ENCODE assay signal across 11 cellular contexts in the genomic region with DNA sequence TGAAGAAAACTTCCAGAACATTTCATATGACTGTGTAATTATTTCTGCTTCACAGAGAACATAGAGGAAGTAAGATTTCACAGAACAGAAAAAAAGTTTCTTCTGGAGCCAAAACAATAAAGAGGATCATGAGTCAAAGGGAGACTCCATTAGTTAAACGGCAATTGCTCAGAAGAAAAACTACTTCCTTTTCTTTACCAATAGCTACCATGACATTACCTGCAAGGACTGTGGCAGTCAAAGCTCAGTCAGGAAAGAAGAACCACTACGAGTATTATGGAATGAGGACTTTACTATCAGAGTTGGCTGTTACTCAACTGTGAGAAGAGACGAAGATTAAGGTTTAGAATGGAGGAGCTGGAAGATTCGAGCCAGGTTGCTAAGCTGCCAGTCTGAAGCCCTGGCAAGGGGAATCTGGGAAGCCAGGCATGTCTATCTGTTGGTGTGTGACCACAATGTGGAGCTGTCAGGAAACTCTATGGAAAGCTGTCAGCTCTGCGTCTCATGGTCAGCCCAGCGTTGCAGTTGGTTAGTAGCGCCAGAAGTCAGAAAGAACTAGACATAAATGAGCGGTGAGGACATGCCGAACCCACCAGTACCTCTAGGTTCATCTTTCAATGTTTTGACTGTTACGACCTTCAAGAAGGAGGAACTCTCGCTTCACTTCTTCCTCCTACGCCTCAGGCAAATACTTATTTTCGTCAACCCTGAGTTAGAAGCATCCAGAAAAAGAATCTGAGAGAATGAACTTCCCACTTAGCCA.
DNase-seq lines count a peak whose midpoint lies in the region; ATAC-seq and TF ChIP-seq lines count a peak whose summit lies in the region.
"Had no signal": no experiment of that assay in that cellular context is flagged by ENCODE, and none has a peak within 500 bp of the region (broad histone marks: within the 10 kb centered on the region; RNA-seq: fewer than 3 reads in every experiment).

No MANE protein-coding gene starts in this region.

- H3K4me3 ChIP-seq in ovary (no peak overlapping the region), vagina (no peak overlapping the region)
- H3K4me3 ChIP-seq: colonic mucosa had no signal

- intact Hi-C loops in ovary (cut with DNase I) = no loop called here
- intact Hi-C loops in vagina (cut with DNase I) = no loop called here

- DNase-seq in kidney tubule cell (ENCODE audit: low spot score) = peak; percentile 70
- no peak for DNase-seq in midbrain (lab: John Stamatoyannopoulos, UW)
- no peak for DNase-seq in ovary
- DNase-seq in DMS79 treated with DMSO at 0.1 percent for 48 hours (lab: John Stamatoyannopoulos, UW) = no peak
- no peak for DNase-seq in vagina (ENCODE audit: extremely low spot score in 2 of 2)
- DNase-seq: activated CD8-positive, alpha-beta memory T cell treated with anti-CD3 and anti-CD28 coated beads, Interleukin-2, amount 10 ng/mL, durations not matched to agents 7 days and 5 days; colonic mucosa had no signal

- TF ChIP-seq CTCF in ovary (IDR thresholded peaks at IDR 0.05) (no peak), vagina (IDR thresholded peaks at IDR 0.05) (no peak)

- H3K9me3 ChIP-seq in ovary = no peaks in the 10 kb centered on the region
- H3K9me3 ChIP-seq in vagina = no peaks in the 10 kb centered on the region
- H3K9me3 ChIP-seq: colonic mucosa had no signal

- H3K27ac ChIP-seq in ovary (no peak overlapping the region), vagina (no peak overlapping the region)
- H3K27ac ChIP-seq: colonic mucosa, parathyroid adenoma had no signal

- H3K4me1 ChIP-seq in ovary (ENCODE audit: insufficient read depth) (no peaks in the 10 kb centered on the region), vagina (no peaks in the 10 kb centered on the region)
- H3K4me1 ChIP-seq: colonic mucosa, parathyroid adenoma had no signal

- H3K27me3 ChIP-seq in ovary (no peaks in the 10 kb centered on the region), vagina (no peaks in the 10 kb centered on the region)
- H3K27me3 ChIP-seq: colonic mucosa had no signal

- TF ChIP-seq POLR2A in ovary (IDR thresholded peaks at IDR 0.05) (no peak), vagina (IDR thresholded peaks at IDR 0.05) (no peak)

- peak; percentile 81 for ATAC-seq in GM19035 (IDR thresholded peaks at IDR 0.05; ENCODE audit: unreplicated experiment)
- ATAC-seq in HG02571 (IDR thresholded peaks at IDR 0.05; ENCODE audit: unreplicated experiment) = peak; percentile 75
- ATAC-seq in HG03520 (IDR thresholded peaks at IDR 0.05; ENCODE audit: unreplicated experiment) = peak; percentile 87
- ATAC-seq: activated CD8-positive, alpha-beta memory T cell treated with anti-CD3 and anti-CD28 coated beads, Interleukin-2, amount 10 ng/mL, durations not matched to agents 7 days and 5 days had no signal

- H3K36me3 ChIP-seq in ovary (no peaks in the 10 kb centered on the region), vagina (no peaks in the 10 kb centered on the region)
- H3K36me3 ChIP-seq: colonic mucosa had no signal

- no peak for TF ChIP-seq EP300 in ovary (IDR thresholded peaks at IDR 0.05)

- 77 to 82% (median 78%) methylated on average over 13 of the region's 13 CpGs for WGBS in ovary, 3 donors
